8 cellular contexts compared by ENCODE assay signal in genomic region chr7:26292768-26293560, GRCh38. TPM values are rescaled to one million over a fixed set of nuclear protein-coding genes. Genes with fewer than 3 reads are reported as not detected.
DNase-seq lines count a peak whose midpoint lies in the region; ATAC-seq lines count a peak whose summit lies in the region.

No MANE protein-coding gene starts in this region.

- H3K9ac ChIP-seq in HUES64 (ENCODE audit: low read depth, low read length): no peak overlapping the region
- no peak overlapping the region for H3K9ac ChIP-seq in adipocyte (ENCODE audit: low read length)
- H3K9ac ChIP-seq in mucosa of rectum (ENCODE audit: low read depth in 1 of 2, low read length in 2 of 2): no peak overlapping the region

- DNase-seq in COR-L47 (lab: John Stamatoyannopoulos, UW): peak; percentile 35
- DNase-seq in adipocyte (ENCODE audit: low read depth): no peak
- DNase-seq in NCI-H1105 treated with DMSO at 0.1 percent for 48 hours (lab: John Stamatoyannopoulos, UW): no peak
- no peak for DNase-seq in AML-193 (lab: John Stamatoyannopoulos, UW)

- no peaks in the 10 kb centered on the region for H3K9me3 ChIP-seq in HUES64 (ENCODE audit: insufficient read depth, low read depth, low read length)
- no peaks in the 10 kb centered on the region for H3K9me3 ChIP-seq in adipocyte (ENCODE audit: control insufficient read depth, low read length)
- H3K9me3 ChIP-seq in mucosa of rectum (ENCODE audit: control insufficient read depth in 2 of 2, low read length in 2 of 2): no peaks in the 10 kb centered on the region

- H3K27me3 ChIP-seq in HUES64 (ENCODE audit: insufficient read depth, low read length) (peaks cover 6% of the 10 kb centered on the region; the same call in 1 of the 2 replicates), adipocyte (replicated peaks; ENCODE audit: control insufficient read depth, insufficient read depth, low read length) (no peaks in the 10 kb centered on the region), mucosa of rectum (ENCODE audit: control insufficient read depth in 2 of 2, insufficient read depth in 2 of 2, low read length in 2 of 2) (no peaks in the 10 kb centered on the region)

- H3K36me3 ChIP-seq in HUES64 (ENCODE audit: insufficient read depth, low read length): no peaks in the 10 kb centered on the region
- H3K36me3 ChIP-seq in adipocyte (ENCODE audit: control insufficient read depth, insufficient read depth, low read length, severe bottlenecking): no peaks in the 10 kb centered on the region
- H3K36me3 ChIP-seq in mucosa of rectum (ENCODE audit: control insufficient read depth in 2 of 2, insufficient read depth in 2 of 2, low read length in 2 of 2): no peaks in the 10 kb centered on the region

- peaks cover 9% of the 10 kb centered on the region; the same call in 1 of the 2 replicates for H3K4me1 ChIP-seq in HUES64 (ENCODE audit: insufficient read depth, low read length)
- peaks cover 5% of the 10 kb centered on the region for H3K4me1 ChIP-seq in adipocyte (ENCODE audit: control insufficient read depth, insufficient read depth, low read length)
- H3K4me1 ChIP-seq in mucosa of rectum (ENCODE audit: control insufficient read depth in 2 of 2, insufficient read depth in 2 of 2, low read length in 2 of 2): peaks cover 5 to 7% of the 10 kb centered on the region in 2 donors

- 89% methylated on average over 11 of the region's 11 CpGs for WGBS in HUES64

- peak overlapping the region; percentile 64 for H3K4me3 ChIP-seq in HUES64 (ENCODE audit: low read length)
- H3K4me3 ChIP-seq in adipocyte (ENCODE audit: low read length): peak overlapping the region; percentile 84
- H3K4me3 ChIP-seq in mucosa of rectum (ENCODE audit: low read length in 2 of 2): peak overlapping the region; percentile 61 to 74

- no peak overlapping the region for H3K27ac ChIP-seq in HUES64 (ENCODE audit: low read depth, low read length)
- H3K27ac ChIP-seq in mucosa of rectum (ENCODE audit: low read depth in 2 of 2, low read length in 2 of 2): no peak overlapping the region

- ATAC-seq in HG02884 (IDR thresholded peaks at IDR 0.05; ENCODE audit: unreplicated experiment): no peak
- ATAC-seq in GM21381 (IDR thresholded peaks at IDR 0.05; ENCODE audit: unreplicated experiment): no peak

RNA-seq across cellular contexts. Expression of gene SNX10, which starts 1.3 kb away (rescaled TPM):
- polyA plus RNA-seq in HUES64 (2013, experiment 1 of 2): 8.5 TPM
- polyA plus RNA-seq in HUES64 (2013, experiment 2 of 2): 13.5 TPM
